In the genomic region with DNA sequence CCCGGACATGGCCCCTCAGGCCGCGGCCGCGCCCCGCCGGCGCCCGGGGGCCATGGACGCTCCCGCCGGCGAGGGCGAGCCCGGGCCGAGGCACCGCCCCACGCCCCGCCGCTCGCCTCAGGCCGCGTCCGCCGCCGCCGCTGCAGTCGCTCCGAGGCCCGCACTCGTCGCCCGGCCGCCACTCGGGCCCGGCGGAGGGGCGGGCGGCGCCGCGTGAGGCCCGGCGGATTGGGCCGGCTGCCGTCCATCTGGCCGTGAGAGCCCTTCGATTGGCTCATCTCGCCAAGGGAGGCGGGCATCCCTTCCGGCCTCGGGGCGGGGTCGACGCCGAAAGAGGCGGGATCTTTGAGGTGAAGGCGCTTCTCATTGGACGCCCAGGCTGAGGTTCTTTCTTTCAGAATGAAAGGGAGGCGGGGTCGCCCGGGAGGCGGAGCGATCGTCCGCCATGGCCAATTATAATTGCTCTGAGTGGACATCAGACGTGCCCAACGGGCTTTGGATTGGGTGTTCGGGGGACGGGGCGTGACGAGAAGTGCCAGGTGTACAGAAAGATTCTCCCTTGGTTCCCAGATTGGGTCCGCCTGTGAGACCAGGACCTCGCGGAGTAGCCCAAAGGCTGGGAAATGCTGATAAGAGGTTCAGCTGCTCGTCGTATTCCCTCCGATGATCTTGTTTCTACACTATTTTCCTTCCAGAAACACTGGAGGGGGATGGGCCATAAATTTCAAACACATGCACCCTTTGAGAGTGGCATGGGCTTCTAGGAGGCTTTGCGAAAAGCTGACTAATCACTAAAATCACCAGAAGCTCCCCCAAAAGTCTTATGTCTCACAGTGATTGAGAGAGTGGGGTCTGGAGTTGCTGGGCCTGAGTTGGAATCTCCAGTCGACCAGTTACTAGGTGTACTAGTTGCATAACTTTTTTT, we compare ENCODE assay signal across 8 cellular contexts. TPM values are rescaled to one million over a fixed set of nuclear protein-coding genes. Genes with fewer than 3 reads are reported as not detected.
DNase-seq lines count a peak whose midpoint lies in the region; ATAC-seq, FAIRE-seq and TF ChIP-seq lines count a peak whose summit lies in the region.

A gene with protein sequence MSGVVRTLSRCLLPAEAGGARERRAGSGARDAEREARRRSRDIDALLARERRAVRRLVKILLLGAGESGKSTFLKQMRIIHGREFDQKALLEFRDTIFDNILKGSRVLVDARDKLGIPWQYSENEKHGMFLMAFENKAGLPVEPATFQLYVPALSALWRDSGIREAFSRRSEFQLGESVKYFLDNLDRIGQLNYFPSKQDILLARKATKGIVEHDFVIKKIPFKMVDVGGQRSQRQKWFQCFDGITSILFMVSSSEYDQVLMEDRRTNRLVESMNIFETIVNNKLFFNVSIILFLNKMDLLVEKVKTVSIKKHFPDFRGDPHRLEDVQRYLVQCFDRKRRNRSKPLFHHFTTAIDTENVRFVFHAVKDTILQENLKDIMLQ (minus strand): TSS at position 156 of the 925 bp plus-strand sequence. CDS start 147 bp downstream, at position 9.

- H3K36me3 ChIP-seq in keratinocyte (ENCODE audit: control insufficient read depth in 2 of 2, extremely low read depth in 1 of 2, insufficient read depth in 2 of 2, low read length in 2 of 2) = peaks cover 2 to 4% of the 10 kb centered on the region in 2 experiments

- DNase-seq in AG09319 (ENCODE audit: extremely low read depth, low read depth) (peak; percentile 92), NCI-H446 treated with DMSO at 0.1 percent for 48 hours (lab: John Stamatoyannopoulos, UW) (peak; percentile 97), cerebellar nuclear complex (lab: John Stamatoyannopoulos, UW) (peak; percentile 84 to 99), keratinocyte (ENCODE audit: low read depth, low spot score) (peak; percentile 76)
- peak; percentile 99 for DNase-seq in stimulated activated CD4-positive, alpha-beta T cell treated with anti-CD3 and anti-CD28 coated beads, Interleukin-15, amount 100 ng/mL, for 24 hours

- peak; percentile 94 for ATAC-seq in GM19035 (IDR thresholded peaks at IDR 0.05; ENCODE audit: unreplicated experiment)
- ATAC-seq in HG03354 (IDR thresholded peaks at IDR 0.05; ENCODE audit: poor library complexity, severe bottlenecking, unreplicated experiment) = peak; percentile 97
- ATAC-seq in activated CD4-positive, CD25-positive, alpha-beta regulatory T cell treated with anti-CD3 and anti-CD28 coated beads, Interleukin-2, amount 50 U/mL, for 24 hours = peak; percentile 94 to 96

- H2AFZ ChIP-seq in keratinocyte (ENCODE audit: control insufficient read depth, low read length) = peak within 1 kb of the TSS; percentile 95

- peak within 1 kb of the TSS; percentile 74 for H3K9ac ChIP-seq in keratinocyte (ENCODE audit: control insufficient read depth, extremely low read depth, insufficient read depth, low read length)

- peaks cover 11% of the 10 kb centered on the region for H3K4me1 ChIP-seq in keratinocyte (ENCODE audit: control insufficient read depth, extremely low read depth, insufficient read depth, low read length)

- no peaks in the 10 kb centered on the region for H3K9me1 ChIP-seq in keratinocyte (ENCODE audit: control insufficient read depth, extremely low read depth, insufficient read depth, low read length)

- FAIRE-seq in keratinocyte (lab: Jason Lieb, UNC) = peak; percentile 89

- H4K20me1 ChIP-seq in keratinocyte (ENCODE audit: control insufficient read depth, extremely low read depth, insufficient read depth, low read length) = peaks cover 2% of the 10 kb centered on the region

- dilution Hi-C loops in keratinocyte (cut with MboI; ENCODE audit: extremely low pct_ligation_motif_present, low sequenced_read_pairs) = no loop called here

- TF ChIP-seq CTCF in AG09319 (IDR thresholded peaks at IDR 0.05; ENCODE audit: low read depth, low read length) (no peak), keratinocyte (optimal IDR thresholded peaks at IDR 0.05 in 1 of 3, IDR thresholded peaks at IDR 0.05 in 1 of 3, conservative IDR thresholded peaks at IDR 0.05 in 1 of 3; ENCODE audit: extremely low read depth in 1 of 3, insufficient read depth in 2 of 3, low read length in 3 of 3) (no peak)

- peak within 1 kb of the TSS; percentile 70 for H3K27ac ChIP-seq in keratinocyte (ENCODE audit: control insufficient read depth, insufficient read depth, low read length)

- no peaks in the 10 kb centered on the region for H3K9me3 ChIP-seq in keratinocyte (ENCODE audit: control insufficient read depth, low read depth, low read length)

- no peaks in the 10 kb centered on the region for H3K27me3 ChIP-seq in keratinocyte (ENCODE audit: control insufficient read depth, extremely low read depth, insufficient read depth, low read length)

- H3K79me2 ChIP-seq in keratinocyte (ENCODE audit: control insufficient read depth, insufficient read depth, low read length) = peaks cover 40% of the 10 kb centered on the region

- peak within 1 kb of the TSS; percentile 95 for H3K4me2 ChIP-seq in keratinocyte (ENCODE audit: control insufficient read depth, extremely low read depth, insufficient read depth, low read depth, low read length)

- peak within 1 kb of the TSS; percentile 58 to 86 (median 68) for H3K4me3 ChIP-seq in keratinocyte (ENCODE audit: control insufficient read depth in 2 of 3, extremely low read depth in 1 of 3, insufficient read depth in 2 of 3, low read depth in 1 of 3, low read length in 3 of 3)

RNA-seq across cellular contexts. Expression of the gene that starts here (rescaled TPM):
- polyA plus RNA-seq in keratinocyte = 35.5 to 67.5 TPM (median 42.1 TPM) in 3 replicates
- 3.5 TPM for polyA plus RNA-seq in keratinocyte (2011; ENCODE audit: low read depth)
- 52.4 and 61.2 TPM in 2 replicates for polyA plus RNA-seq in keratinocyte (2011; cell fraction: cytosol; rRNA removed)
- polyA plus RNA-seq in keratinocyte (2011; cell fraction: nucleus; rRNA removed) = 30.6 and 47.8 TPM in 2 replicates
- 12.7 and 39.9 TPM in 2 replicates for polyA plus RNA-seq in keratinocyte (2012; ENCODE audit: low replicate concordance)
- polyA minus RNA-seq in keratinocyte = 55.6 to 84.6 TPM (median 76.0 TPM) in 3 replicates
- 50.1 TPM for polyA minus RNA-seq in keratinocyte (2011; cell fraction: cytosol; rRNA and poly(A)+ RNA removed)
- polyA minus RNA-seq in keratinocyte (2011; cell fraction: nucleus; rRNA and poly(A)+ RNA removed) = 29.0 and 40.4 TPM in 2 replicates

Comparison
In these comparisons a context has a peak if more than half of its experiments do, and no peak if none do; other contexts are left out.
1. Peak in every context shown above with its lines: DNase-seq, ATAC-seq, H3K4me3 ChIP-seq and H3K27ac ChIP-seq.